Comparison of ENCODE assay signal across 1 cellular context in the genomic region with DNA sequence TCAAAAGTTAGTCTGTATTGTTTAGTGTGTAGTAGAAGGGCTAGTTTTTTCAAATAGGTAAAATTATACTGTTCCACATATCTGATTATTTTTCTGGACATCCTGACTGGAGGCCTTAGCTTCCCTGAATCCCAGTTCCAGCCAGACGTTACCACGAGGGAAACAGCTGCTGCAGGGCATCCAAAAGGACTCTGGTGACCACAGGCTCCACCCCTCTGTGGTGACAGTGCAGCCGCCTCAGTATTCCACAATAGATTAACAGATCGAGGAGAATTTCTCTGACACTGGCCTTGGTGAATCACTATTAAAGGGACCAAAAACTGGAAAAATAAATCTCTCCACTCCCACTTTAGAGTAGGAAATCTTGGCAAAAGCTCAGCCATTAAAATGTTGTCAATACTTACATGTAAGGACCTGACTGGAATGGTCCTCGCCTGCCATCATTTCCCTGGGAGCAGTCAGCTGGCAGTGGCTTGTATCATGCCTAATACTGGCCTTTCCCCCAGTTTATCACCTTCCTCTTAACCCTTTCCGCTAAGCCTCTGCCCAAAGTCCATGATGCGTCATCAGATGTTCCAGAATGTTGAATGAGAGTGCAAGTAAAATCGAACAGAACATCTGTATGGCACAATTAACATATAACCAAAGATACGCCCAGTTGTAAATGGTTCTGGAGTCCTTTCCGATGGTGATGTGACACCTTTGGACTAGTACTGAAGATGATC.
TF ChIP-seq lines count a peak whose summit lies in the region.

No MANE protein-coding gene starts in this region.

TF ChIP-seq in WTC11, 78 proteins besides CTCF, POLR2A, EP300 and RAD21 (continued from another document):
- TF ChIP-seq TEAD4 (CRISPR knock-in tag; IDR thresholded peaks at IDR 0.05) (no peak), SP1 (CRISPR knock-in tag; conservative IDR thresholded peaks at IDR 0.05) (no peak), NR2C2 (CRISPR knock-in tag; IDR thresholded peaks at IDR 0.05) (no peak)
- TF ChIP-seq, protein P1, sequence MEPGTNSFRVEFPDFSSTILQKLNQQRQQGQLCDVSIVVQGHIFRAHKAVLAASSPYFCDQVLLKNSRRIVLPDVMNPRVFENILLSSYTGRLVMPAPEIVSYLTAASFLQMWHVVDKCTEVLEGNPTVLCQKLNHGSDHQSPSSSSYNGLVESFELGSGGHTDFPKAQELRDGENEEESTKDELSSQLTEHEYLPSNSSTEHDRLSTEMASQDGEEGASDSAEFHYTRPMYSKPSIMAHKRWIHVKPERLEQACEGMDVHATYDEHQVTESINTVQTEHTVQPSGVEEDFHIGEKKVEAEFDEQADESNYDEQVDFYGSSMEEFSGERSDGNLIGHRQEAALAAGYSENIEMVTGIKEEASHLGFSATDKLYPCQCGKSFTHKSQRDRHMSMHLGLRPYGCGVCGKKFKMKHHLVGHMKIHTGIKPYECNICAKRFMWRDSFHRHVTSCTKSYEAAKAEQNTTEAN (CRISPR knock-in tag; IDR thresholded peaks at IDR 0.05) = no peak
- TF ChIP-seq, protein P2, sequence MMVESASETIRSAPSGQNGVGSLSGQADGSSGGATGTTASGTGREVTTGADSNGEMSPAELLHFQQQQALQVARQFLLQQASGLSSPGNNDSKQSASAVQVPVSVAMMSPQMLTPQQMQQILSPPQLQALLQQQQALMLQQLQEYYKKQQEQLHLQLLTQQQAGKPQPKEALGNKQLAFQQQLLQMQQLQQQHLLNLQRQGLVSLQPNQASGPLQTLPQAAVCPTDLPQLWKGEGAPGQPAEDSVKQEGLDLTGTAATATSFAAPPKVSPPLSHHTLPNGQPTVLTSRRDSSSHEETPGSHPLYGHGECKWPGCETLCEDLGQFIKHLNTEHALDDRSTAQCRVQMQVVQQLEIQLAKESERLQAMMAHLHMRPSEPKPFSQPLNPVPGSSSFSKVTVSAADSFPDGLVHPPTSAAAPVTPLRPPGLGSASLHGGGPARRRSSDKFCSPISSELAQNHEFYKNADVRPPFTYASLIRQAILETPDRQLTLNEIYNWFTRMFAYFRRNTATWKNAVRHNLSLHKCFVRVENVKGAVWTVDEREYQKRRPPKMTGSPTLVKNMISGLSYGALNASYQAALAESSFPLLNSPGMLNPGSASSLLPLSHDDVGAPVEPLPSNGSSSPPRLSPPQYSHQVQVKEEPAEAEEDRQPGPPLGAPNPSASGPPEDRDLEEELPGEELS (CRISPR knock-in tag; IDR thresholded peaks at IDR 0.05) = no peak
